ENCODE assay signal across 23 cellular contexts in genomic region chr5:123178693-123179092, GRCh38.
A peak's percentile ranks its signal among the peaks of the same experiment; 100 is the strongest.
DNase-seq lines count a peak whose midpoint lies in the region; ATAC-seq, FAIRE-seq and TF ChIP-seq lines count a peak whose summit lies in the region.
"Had no signal": no experiment of that assay in that cellular context is flagged by ENCODE, and none has a peak within 500 bp of the region (broad histone marks: within the 10 kb centered on the region; RNA-seq: fewer than 3 reads in every experiment).

No MANE protein-coding gene starts in this region.

- no peak for ATAC-seq in GM19023 (IDR thresholded peaks at IDR 0.05; ENCODE audit: unreplicated experiment)
- ATAC-seq in GM18511 (IDR thresholded peaks at IDR 0.05; ENCODE audit: unreplicated experiment), result no peak
- ATAC-seq: A549 had no signal

- no peak for TF ChIP-seq POLR2A in H54 (IDR thresholded peaks at IDR 0.05; ENCODE audit: low read depth, low read length)

- no peak for FAIRE-seq in H54 (lab: Jason Lieb, UNC)
- FAIRE-seq: A549, G401.6, GM19239, H1, HTR-8/SVneo had no signal

- DNase-seq in NCI-H1417 (lab: John Stamatoyannopoulos, UW), result peak in 2 of 3 experiments; percentile 6 to 80
- DNase-seq in NCI-H69 (lab: John Stamatoyannopoulos, UW), result peak; percentile 67
- DNase-seq in kidney tubule cell (ENCODE audit: low spot score), result peak; percentile 34
- DNase-seq in retina, result peak; percentile 73
- no peak for DNase-seq in H54 (ENCODE audit: insufficient read length, low spot score)
- DNase-seq: AML-193; CD4-positive, alpha-beta T cell; KBM-7; MV-4-11; NCI-H1694 treated with DMSO at 0.1 percent for 48 hours; NCI-H2081; NCI-H2171 treated with DMSO at 0.1 percent for 48 hours; NCI-H345; NCI-H524; Right ventricle myocardium superior; RPMI8226 had no signal
